1 cellular context compared by ENCODE assay signal in genomic region chr7:100429637-100430449, GRCh38.
TF ChIP-seq lines count a peak whose summit lies in the region.

TSS of gene MEPCE (plus strand) at chr7:100429831. CDS start at chr7:100430019, 188 bp downstream.

TF ChIP-seq in GM12878, 131 proteins besides CTCF, POLR2A, EP300 and RAD21 (continued from another document and continues in another):
- TF ChIP-seq ZBTB4 (CRISPR knock-in tag; IDR thresholded peaks at IDR 0.05) (no peak), SKIL (IDR thresholded peaks at IDR 0.05; ENCODE audit: low read depth, poor library complexity, severe bottlenecking) (no peak), NKRF (conservative IDR thresholded peaks at IDR 0.05) (peak; percentile 85), ATF2 (IDR thresholded peaks at IDR 0.05; ENCODE audit: low read length) (no peak), RFX5 (IDR thresholded peaks at IDR 0.05; ENCODE audit: low read depth, low read length) (no peak), MEF2B (IDR thresholded peaks at IDR 0.05; ENCODE audit: partially characterized antibody, poor library complexity, severe bottlenecking) (peak; percentile 83), SMAD1 (IDR thresholded peaks at IDR 0.05; ENCODE audit: low read depth, partially characterized antibody) (no peak), RELB (IDR thresholded peaks at IDR 0.05; ENCODE audit: low read depth) (no peak), MYB (IDR thresholded peaks at IDR 0.05; ENCODE audit: borderline replicate concordance, low read depth, low read length) (no peak), SIN3A (IDR thresholded peaks at IDR 0.05; ENCODE audit: low read depth, low read length) (no peak; the same call in 1 of the 2 replicates), ZNF622 (IDR thresholded peaks at IDR 0.05) (no peak), PAX5 (IDR thresholded peaks at IDR 0.05; ENCODE audit: borderline replicate concordance, low read depth, low read length) (peak; percentile 35; the same call in 1 of the 2 replicates), REST (IDR thresholded peaks at IDR 0.05; ENCODE audit: low read depth, low read length) (no peak), E2F4 (IDR thresholded peaks at IDR 0.05; ENCODE audit: low read depth, low read length) (no peak), ZNF687 (IDR thresholded peaks at IDR 0.05) (no peak), TCF12 (IDR thresholded peaks at IDR 0.05; ENCODE audit: low read depth, low read length) (peak; percentile 48; the same call in 1 of the 2 replicates), HSF1 (IDR thresholded peaks at IDR 0.05; ENCODE audit: low read depth, low read length) (no peak), KLF5 (IDR thresholded peaks at IDR 0.05; ENCODE audit: partially characterized antibody) (peak; percentile 82), YY1 (IDR thresholded peaks at IDR 0.05; ENCODE audit: low read depth, low read length) (peak; percentile 44; the same call in 1 of the 2 replicates), E4F1 (IDR thresholded peaks at IDR 0.05; ENCODE audit: borderline replicate concordance, partially characterized antibody) (no peak), EGR1 (IDR thresholded peaks at IDR 0.05; ENCODE audit: borderline replicate concordance in 1 of 2, low read depth in 2 of 2, low read length in 2 of 2) (peak in 1 of 2 experiments; percentile 77; a peak in 2 of 3 replicates), YBX1 (IDR thresholded peaks at IDR 0.05) (no peak), JUNB (IDR thresholded peaks at IDR 0.05) (no peak), HDAC2 (IDR thresholded peaks at IDR 0.05) (no peak), CREB1 (IDR thresholded peaks at IDR 0.05; ENCODE audit: low read depth) (no peak)
